In the genomic region with DNA sequence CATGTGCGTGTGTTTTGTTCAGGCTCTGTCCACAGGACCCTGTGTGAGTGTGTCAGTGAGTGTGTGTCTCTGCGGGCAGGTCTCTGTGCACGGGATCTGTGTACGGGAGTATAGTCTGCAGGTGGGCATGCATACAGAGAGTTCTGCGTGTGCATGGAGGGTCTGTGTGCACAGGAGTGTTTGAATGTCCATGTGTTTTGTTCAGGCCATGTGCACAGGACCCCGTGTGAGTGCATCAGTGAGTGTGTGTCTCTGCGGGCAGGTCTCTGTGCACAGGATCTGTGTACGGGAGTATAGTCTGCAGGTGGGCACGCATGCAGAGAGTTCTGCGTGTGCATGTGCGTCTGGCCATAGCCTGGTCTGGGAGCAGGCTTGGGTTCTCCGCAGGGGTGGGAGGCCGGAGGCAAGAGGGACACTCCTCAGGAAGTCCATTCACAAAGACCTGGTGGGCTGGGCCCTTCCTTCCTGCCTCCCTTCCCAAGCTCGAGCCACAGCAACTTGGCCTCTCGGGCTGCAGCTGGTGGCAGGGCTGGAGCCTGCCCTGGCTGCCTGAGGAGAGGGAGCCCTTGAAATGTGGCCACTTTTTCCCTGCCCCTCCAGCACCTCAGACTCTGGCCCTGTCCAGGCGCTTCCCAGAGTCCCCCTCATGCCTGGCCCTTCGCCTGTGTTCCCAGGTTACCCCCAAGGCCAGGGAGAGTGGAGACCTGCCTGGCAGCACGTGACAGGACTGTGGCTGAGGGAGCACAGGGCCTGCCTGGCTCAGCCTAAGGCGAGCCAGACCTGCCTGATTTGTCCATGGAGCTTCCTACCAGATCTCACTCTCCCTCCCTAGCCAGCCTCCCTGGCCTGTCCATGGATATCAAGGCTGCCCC, we compare ENCODE assay signal across 1 cellular context.
TF ChIP-seq lines count a peak whose summit lies in the region.

No MANE protein-coding gene starts in this region.

TF ChIP-seq in HepG2, 621 proteins besides CTCF, POLR2A, EP300 and RAD21 (continued from another document and continues in another):
- TF ChIP-seq ARID5B (CRISPR knock-in tag; IDR thresholded peaks at IDR 0.05) = peak; percentile 26; the same call in 1 of the 2 replicates
- no peak for TF ChIP-seq NRL (CRISPR knock-in tag; IDR thresholded peaks at IDR 0.05; ENCODE audit: borderline replicate concordance)
- peak; percentile 71; the same call in 1 of the 2 replicates for TF ChIP-seq TFDP1 (CRISPR knock-in tag; IDR thresholded peaks at IDR 0.05; ENCODE audit: borderline replicate concordance)
- TF ChIP-seq SOX6 (IDR thresholded peaks at IDR 0.05) = no peak
- no peak for TF ChIP-seq SOX6 (CRISPR knock-in tag; IDR thresholded peaks at IDR 0.05)
- no peak for TF ChIP-seq ARHGAP35 (CRISPR knock-in tag; IDR thresholded peaks at IDR 0.05; ENCODE audit: borderline replicate concordance)
- TF ChIP-seq ZNF891 (CRISPR knock-in tag; IDR thresholded peaks at IDR 0.05) = no peak
- no peak for TF ChIP-seq THYN1 (CRISPR knock-in tag; IDR thresholded peaks at IDR 0.05; ENCODE audit: borderline replicate concordance, low read depth)
- TF ChIP-seq RELA (CRISPR knock-in tag; IDR thresholded peaks at IDR 0.05) = no peak
- no peak for TF ChIP-seq GTF3A (CRISPR knock-in tag; conservative IDR thresholded peaks at IDR 0.05)
- no peak for TF ChIP-seq ZNF44 (CRISPR knock-in tag; IDR thresholded peaks at IDR 0.05)
- 0 out of 2 replicates have a peak, but pooled peaks have one; percentile 12 for TF ChIP-seq ZBTB38 (CRISPR knock-in tag; IDR thresholded peaks at IDR 0.05)
- TF ChIP-seq, protein P1, sequence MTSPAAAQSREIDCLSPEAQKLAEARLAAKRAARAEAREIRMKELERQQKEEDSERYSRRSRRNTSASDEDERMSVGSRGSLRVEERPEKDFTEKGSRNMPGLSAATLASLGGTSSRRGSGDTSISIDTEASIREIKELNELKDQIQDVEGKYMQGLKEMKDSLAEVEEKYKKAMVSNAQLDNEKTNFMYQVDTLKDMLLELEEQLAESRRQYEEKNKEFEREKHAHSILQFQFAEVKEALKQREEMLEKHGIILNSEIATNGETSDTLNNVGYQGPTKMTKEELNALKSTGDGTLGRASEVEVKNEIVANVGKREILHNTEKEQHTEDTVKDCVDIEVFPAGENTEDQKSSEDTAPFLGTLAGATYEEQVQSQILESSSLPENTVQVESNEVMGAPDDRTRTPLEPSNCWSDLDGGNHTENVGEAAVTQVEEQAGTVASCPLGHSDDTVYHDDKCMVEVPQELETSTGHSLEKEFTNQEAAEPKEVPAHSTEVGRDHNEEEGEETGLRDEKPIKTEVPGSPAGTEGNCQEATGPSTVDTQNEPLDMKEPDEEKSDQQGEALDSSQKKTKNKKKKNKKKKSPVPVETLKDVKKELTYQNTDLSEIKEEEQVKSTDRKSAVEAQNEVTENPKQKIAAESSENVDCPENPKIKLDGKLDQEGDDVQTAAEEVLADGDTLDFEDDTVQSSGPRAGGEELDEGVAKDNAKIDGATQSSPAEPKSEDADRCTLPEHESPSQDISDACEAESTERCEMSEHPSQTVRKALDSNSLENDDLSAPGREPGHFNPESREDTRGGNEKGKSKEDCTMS (CRISPR knock-in tag; conservative IDR thresholded peaks at IDR 0.05) = no peak
- no peak for TF ChIP-seq ZNF614 (CRISPR knock-in tag; IDR thresholded peaks at IDR 0.05; ENCODE audit: borderline replicate concordance)
- no peak for TF ChIP-seq HNRNPLL (IDR thresholded peaks at IDR 0.05; ENCODE audit: low read depth, low read length, poor library complexity, severe bottlenecking)
- no peak for TF ChIP-seq ZNF703 (CRISPR knock-in tag; IDR thresholded peaks at IDR 0.05; ENCODE audit: borderline replicate concordance)
- TF ChIP-seq RXRB (CRISPR knock-in tag; IDR thresholded peaks at IDR 0.05; ENCODE audit: borderline replicate concordance) = peak; percentile 37; the same call in 1 of the 2 replicates
- no peak for TF ChIP-seq GLI4 (CRISPR knock-in tag; IDR thresholded peaks at IDR 0.05; ENCODE audit: borderline replicate concordance)
- TF ChIP-seq HNF4A (CRISPR knock-in tag; IDR thresholded peaks at IDR 0.05) = no peak
- no peak for TF ChIP-seq ELF3 (CRISPR knock-in tag; IDR thresholded peaks at IDR 0.05)
- no peak for TF ChIP-seq TARDBP (CRISPR knock-in tag; IDR thresholded peaks at IDR 0.05)
- no peak for TF ChIP-seq FLYWCH1 (CRISPR knock-in tag; IDR thresholded peaks at IDR 0.05)
- TF ChIP-seq, protein P2, sequence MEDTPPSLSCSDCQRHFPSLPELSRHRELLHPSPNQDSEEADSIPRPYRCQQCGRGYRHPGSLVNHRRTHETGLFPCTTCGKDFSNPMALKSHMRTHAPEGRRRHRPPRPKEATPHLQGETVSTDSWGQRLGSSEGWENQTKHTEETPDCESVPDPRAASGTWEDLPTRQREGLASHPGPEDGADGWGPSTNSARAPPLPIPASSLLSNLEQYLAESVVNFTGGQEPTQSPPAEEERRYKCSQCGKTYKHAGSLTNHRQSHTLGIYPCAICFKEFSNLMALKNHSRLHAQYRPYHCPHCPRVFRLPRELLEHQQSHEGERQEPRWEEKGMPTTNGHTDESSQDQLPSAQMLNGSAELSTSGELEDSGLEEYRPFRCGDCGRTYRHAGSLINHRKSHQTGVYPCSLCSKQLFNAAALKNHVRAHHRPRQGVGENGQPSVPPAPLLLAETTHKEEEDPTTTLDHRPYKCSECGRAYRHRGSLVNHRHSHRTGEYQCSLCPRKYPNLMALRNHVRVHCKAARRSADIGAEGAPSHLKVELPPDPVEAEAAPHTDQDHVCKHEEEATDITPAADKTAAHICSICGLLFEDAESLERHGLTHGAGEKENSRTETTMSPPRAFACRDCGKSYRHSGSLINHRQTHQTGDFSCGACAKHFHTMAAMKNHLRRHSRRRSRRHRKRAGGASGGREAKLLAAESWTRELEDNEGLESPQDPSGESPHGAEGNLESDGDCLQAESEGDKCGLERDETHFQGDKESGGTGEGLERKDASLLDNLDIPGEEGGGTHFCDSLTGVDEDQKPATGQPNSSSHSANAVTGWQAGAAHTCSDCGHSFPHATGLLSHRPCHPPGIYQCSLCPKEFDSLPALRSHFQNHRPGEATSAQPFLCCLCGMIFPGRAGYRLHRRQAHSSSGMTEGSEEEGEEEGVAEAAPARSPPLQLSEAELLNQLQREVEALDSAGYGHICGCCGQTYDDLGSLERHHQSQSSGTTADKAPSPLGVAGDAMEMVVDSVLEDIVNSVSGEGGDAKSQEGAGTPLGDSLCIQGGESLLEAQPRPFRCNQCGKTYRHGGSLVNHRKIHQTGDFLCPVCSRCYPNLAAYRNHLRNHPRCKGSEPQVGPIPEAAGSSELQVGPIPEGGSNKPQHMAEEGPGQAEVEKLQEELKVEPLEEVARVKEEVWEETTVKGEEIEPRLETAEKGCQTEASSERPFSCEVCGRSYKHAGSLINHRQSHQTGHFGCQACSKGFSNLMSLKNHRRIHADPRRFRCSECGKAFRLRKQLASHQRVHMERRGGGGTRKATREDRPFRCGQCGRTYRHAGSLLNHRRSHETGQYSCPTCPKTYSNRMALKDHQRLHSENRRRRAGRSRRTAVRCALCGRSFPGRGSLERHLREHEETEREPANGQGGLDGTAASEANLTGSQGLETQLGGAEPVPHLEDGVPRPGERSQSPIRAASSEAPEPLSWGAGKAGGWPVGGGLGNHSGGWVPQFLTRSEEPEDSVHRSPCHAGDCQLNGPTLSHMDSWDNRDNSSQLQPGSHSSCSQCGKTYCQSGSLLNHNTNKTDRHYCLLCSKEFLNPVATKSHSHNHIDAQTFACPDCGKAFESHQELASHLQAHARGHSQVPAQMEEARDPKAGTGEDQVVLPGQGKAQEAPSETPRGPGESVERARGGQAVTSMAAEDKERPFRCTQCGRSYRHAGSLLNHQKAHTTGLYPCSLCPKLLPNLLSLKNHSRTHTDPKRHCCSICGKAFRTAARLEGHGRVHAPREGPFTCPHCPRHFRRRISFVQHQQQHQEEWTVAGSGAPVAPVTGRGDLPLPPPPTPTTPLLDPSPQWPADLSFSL (CRISPR knock-in tag; IDR thresholded peaks at IDR 0.05) = peak; percentile 5; the same call in 1 of the 2 replicates
- no peak for TF ChIP-seq ZSCAN30 (CRISPR knock-in tag; IDR thresholded peaks at IDR 0.05)
- TF ChIP-seq ISL2 (CRISPR knock-in tag; IDR thresholded peaks at IDR 0.05) = no peak
- TF ChIP-seq, protein P3, sequence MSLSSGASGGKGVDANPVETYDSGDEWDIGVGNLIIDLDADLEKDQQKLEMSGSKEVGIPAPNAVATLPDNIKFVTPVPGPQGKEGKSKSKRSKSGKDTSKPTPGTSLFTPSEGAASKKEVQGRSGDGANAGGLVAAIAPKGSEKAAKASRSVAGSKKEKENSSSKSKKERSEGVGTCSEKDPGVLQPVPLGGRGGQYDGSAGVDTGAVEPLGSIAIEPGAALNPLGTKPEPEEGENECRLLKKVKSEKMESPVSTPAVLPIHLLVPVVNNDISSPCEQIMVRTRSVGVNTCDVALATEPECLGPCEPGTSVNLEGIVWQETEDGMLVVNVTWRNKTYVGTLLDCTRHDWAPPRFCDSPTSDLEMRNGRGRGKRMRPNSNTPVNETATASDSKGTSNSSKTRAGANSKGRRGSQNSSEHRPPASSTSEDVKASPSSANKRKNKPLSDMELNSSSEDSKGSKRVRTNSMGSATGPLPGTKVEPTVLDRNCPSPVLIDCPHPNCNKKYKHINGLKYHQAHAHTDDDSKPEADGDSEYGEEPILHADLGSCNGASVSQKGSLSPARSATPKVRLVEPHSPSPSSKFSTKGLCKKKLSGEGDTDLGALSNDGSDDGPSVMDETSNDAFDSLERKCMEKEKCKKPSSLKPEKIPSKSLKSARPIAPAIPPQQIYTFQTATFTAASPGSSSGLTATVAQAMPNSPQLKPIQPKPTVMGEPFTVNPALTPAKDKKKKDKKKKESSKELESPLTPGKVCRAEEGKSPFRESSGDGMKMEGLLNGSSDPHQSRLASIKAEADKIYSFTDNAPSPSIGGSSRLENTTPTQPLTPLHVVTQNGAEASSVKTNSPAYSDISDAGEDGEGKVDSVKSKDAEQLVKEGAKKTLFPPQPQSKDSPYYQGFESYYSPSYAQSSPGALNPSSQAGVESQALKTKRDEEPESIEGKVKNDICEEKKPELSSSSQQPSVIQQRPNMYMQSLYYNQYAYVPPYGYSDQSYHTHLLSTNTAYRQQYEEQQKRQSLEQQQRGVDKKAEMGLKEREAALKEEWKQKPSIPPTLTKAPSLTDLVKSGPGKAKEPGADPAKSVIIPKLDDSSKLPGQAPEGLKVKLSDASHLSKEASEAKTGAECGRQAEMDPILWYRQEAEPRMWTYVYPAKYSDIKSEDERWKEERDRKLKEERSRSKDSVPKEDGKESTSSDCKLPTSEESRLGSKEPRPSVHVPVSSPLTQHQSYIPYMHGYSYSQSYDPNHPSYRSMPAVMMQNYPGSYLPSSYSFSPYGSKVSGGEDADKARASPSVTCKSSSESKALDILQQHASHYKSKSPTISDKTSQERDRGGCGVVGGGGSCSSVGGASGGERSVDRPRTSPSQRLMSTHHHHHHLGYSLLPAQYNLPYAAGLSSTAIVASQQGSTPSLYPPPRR (CRISPR knock-in tag; IDR thresholded peaks at IDR 0.05; ENCODE audit: borderline replicate concordance) = no peak
- TF ChIP-seq ZNF75D (CRISPR knock-in tag; IDR thresholded peaks at IDR 0.05; ENCODE audit: borderline replicate concordance) = no peak
- TF ChIP-seq REST (IDR thresholded peaks at IDR 0.05; ENCODE audit: borderline replicate concordance in 1 of 2, low read depth in 1 of 2, low read length in 2 of 2) = no peak
